In the genomic region with DNA sequence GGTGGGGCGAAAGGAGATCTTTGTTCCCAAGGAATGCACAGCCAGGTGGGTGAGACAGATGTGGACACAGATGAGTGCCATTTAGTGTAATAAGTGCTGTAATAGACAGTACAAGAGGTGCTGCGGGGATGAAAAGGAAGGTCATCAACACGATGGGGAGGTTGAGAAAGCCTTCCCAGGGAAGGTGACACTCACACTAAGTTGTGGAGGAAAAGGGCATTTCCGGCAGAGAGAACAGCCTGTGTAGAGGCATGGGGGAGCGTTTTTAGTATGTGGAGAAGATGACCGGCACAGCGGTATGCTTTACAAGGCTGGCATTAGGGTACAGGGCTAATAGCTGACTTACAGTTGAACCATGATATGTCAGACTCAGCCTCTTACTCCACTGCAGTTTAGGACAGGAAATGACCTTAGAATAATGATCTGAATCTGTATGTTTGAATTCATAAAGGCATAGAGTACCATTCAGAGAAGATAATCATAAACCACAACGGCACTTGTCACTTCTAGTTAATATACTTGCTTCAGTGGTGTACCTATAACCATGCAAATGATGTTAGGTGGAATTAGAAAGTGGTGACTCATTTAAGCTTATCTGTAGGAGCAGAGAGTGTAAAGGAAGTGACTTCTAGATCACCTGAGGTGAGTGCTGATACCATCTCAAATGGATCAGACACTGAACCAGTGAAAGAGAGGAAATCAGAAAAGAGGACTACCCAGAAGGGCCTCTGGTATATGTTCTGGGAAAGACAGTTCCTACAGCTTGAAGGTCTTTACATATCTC, we compare ENCODE assay signal across 8 cellular contexts.
DNase-seq lines count a peak whose midpoint lies in the region; ATAC-seq lines count a peak whose summit lies in the region.

No MANE protein-coding gene starts in this region.

- no peaks in the 10 kb centered on the region for H3K9me3 Mint-ChIP-seq in activated naive CD4-positive, alpha-beta T cell treated with anti-CD3 and anti-CD28 coated beads, Interleukin-2, amount 50 U/mL, for 24 hours
- H3K9me3 Mint-ChIP-seq in activated T-helper 17 cell treated with anti-CD3 and anti-CD28 coated beads, Interleukin-2, amount 50 U/mL, for 72 hours = no peaks in the 10 kb centered on the region
- no peaks in the 10 kb centered on the region for H3K9me3 Mint-ChIP-seq in stimulated activated naive CD8-positive, alpha-beta T cell treated with anti-CD3 and anti-CD28 coated beads, Interleukin-15, amount 100 ng/mL, for 72 hours

- no peak for DNase-seq in activated naive CD4-positive, alpha-beta T cell treated with Interleukin-2 at 50 U/mL for 16 hours
- peak in 1 of 2 donors; percentile 19 for DNase-seq in stimulated activated naive CD8-positive, alpha-beta T cell treated with anti-CD3 and anti-CD28 coated beads, Interleukin-15, amount 100 ng/mL, for 72 hours
- DNase-seq in NCI-H2107 (lab: John Stamatoyannopoulos, UW) (no peak), mucosa of gallbladder (ENCODE audit: low spot score) (no peak), HCEC 1CT (no peak)

- peaks cover 88% of the 10 kb centered on the region for H3K4me1 Mint-ChIP-seq in activated naive CD4-positive, alpha-beta T cell treated with anti-CD3 and anti-CD28 coated beads, Interleukin-2, amount 50 U/mL, for 24 hours
- peaks cover 53% of the 10 kb centered on the region for H3K4me1 Mint-ChIP-seq in activated T-helper 17 cell treated with anti-CD3 and anti-CD28 coated beads, Interleukin-2, amount 50 U/mL, for 72 hours
- H3K4me1 Mint-ChIP-seq in stimulated activated naive CD8-positive, alpha-beta T cell treated with anti-CD3 and anti-CD28 coated beads, Interleukin-15, amount 100 ng/mL, for 72 hours = peaks cover 86% of the 10 kb centered on the region

- H3K27me3 Mint-ChIP-seq in activated naive CD4-positive, alpha-beta T cell treated with anti-CD3 and anti-CD28 coated beads, Interleukin-2, amount 50 U/mL, for 24 hours = no peaks in the 10 kb centered on the region
- H3K27me3 Mint-ChIP-seq in activated T-helper 17 cell treated with anti-CD3 and anti-CD28 coated beads, Interleukin-2, amount 50 U/mL, for 72 hours = no peaks in the 10 kb centered on the region
- no peaks in the 10 kb centered on the region for H3K27me3 Mint-ChIP-seq in stimulated activated naive CD8-positive, alpha-beta T cell treated with anti-CD3 and anti-CD28 coated beads, Interleukin-15, amount 100 ng/mL, for 72 hours

- H3K4me3 Mint-ChIP-seq in activated naive CD4-positive, alpha-beta T cell treated with anti-CD3 and anti-CD28 coated beads, Interleukin-2, amount 50 U/mL, for 24 hours = peak overlapping the region; percentile 83
- H3K4me3 Mint-ChIP-seq in activated T-helper 17 cell treated with anti-CD3 and anti-CD28 coated beads, Interleukin-2, amount 50 U/mL, for 72 hours = peak overlapping the region; percentile 86
- H3K4me3 Mint-ChIP-seq in stimulated activated naive CD8-positive, alpha-beta T cell treated with anti-CD3 and anti-CD28 coated beads, Interleukin-15, amount 100 ng/mL, for 72 hours = peak overlapping the region; percentile 69 to 72

- H3K27ac Mint-ChIP-seq in activated naive CD4-positive, alpha-beta T cell treated with anti-CD3 and anti-CD28 coated beads, Interleukin-2, amount 50 U/mL, for 24 hours = peak overlapping the region; percentile 98
- peak overlapping the region; percentile 85 for H3K27ac Mint-ChIP-seq in activated T-helper 17 cell treated with anti-CD3 and anti-CD28 coated beads, Interleukin-2, amount 50 U/mL, for 72 hours
- H3K27ac Mint-ChIP-seq in stimulated activated naive CD8-positive, alpha-beta T cell treated with anti-CD3 and anti-CD28 coated beads, Interleukin-15, amount 100 ng/mL, for 72 hours = peak overlapping the region; percentile 85 to 89

- ATAC-seq in HG03139 (IDR thresholded peaks at IDR 0.05; ENCODE audit: unreplicated experiment) = peak; percentile 82
- ATAC-seq in activated T-helper 17 cell treated with anti-CD3 and anti-CD28 coated beads, Interleukin-2, amount 50 U/mL, for 72 hours (replicated peaks) = peak; percentile 96
- peak; percentile 97 for ATAC-seq in stimulated activated naive CD8-positive, alpha-beta T cell treated with anti-CD3 and anti-CD28 coated beads, Interleukin-15, amount 100 ng/mL, for 72 hours

- H3K36me3 Mint-ChIP-seq in activated naive CD4-positive, alpha-beta T cell treated with anti-CD3 and anti-CD28 coated beads, Interleukin-2, amount 50 U/mL, for 24 hours = peaks cover 7% of the 10 kb centered on the region
- H3K36me3 Mint-ChIP-seq in activated T-helper 17 cell treated with anti-CD3 and anti-CD28 coated beads, Interleukin-2, amount 50 U/mL, for 72 hours (ENCODE audit: low read depth) = peaks cover 9% of the 10 kb centered on the region
